17 cellular contexts compared by ENCODE assay signal in genomic region chr12:13161172-13161571, GRCh38. TPM values are rescaled to one million over a fixed set of nuclear protein-coding genes. Genes with fewer than 3 reads are reported as not detected.
DNase-seq lines count a peak whose midpoint lies in the region; ATAC-seq, FAIRE-seq and TF ChIP-seq lines count a peak whose summit lies in the region.
"Had no signal": no experiment of that assay in that cellular context is flagged by ENCODE, and none has a peak within 500 bp of the region (broad histone marks: within the 10 kb centered on the region; RNA-seq: fewer than 3 reads in every experiment).

No MANE protein-coding gene starts in this region.

- peaks cover 9% of the 10 kb centered on the region; the same call in 2 of the 3 replicates for H3K4me1 ChIP-seq in A549

- DNase-seq in A549 (ENCODE audit: low read depth in 1 of 2, low spot score in 1 of 2) (no peak), RKO (ENCODE audit: low spot score) (peak; percentile 27), fibroblast of the aortic adventitia (ENCODE audit: low read depth) (no peak), midbrain (lab: John Stamatoyannopoulos, UW) (no peak), NCI-H345 (lab: John Stamatoyannopoulos, UW) (no peak), substantia nigra (lab: John Stamatoyannopoulos, UW) (no peak)
- no peak for DNase-seq in activated CD4-positive, CD25-positive, alpha-beta regulatory T cell treated with anti-CD3 and anti-CD28 coated beads, Interleukin-2, amount 50 U/mL, for 72 hours
- DNase-seq: activated CD8-positive, alpha-beta memory T cell treated with anti-CD3 and anti-CD28 coated beads, Interleukin-2, amount 50 U/mL, for 4 hours; H7; KG1; NCI-H2171 treated with DMSO at 0.1 percent for 48 hours; small intestine had no signal

- no peak for TF ChIP-seq RAD21 in A549 (conservative IDR thresholded peaks at IDR 0.05 in 1 of 2, IDR thresholded peaks at IDR 0.05 in 1 of 2)

- no peak overlapping the region for H3K4me2 ChIP-seq in A549

- WGBS in A549 (ENCODE audit: missing lambda C conversion rate): 41% methylated on average over 3 of the region's 3 CpGs

- no peak for TF ChIP-seq POLR2A in A549 (IDR thresholded peaks at IDR 0.05; ENCODE audit: low read length)

- no peaks in the 10 kb centered on the region for H3K9me3 ChIP-seq in A549

- ATAC-seq in A549: peak in 1 of 2 experiments; percentile 73; a peak in 3 of 6 replicates

- no peak overlapping the region for H3K27ac ChIP-seq in A549
- no peak overlapping the region for H3K27ac ChIP-seq in substantia nigra (ENCODE audit: low read depth, low read length, poor library complexity, severe bottlenecking)

- POLR2A ChIA-PET in A549 (lab: Yijun Ruan, JAX): no interaction called here

- TF ChIP-seq EP300 in A549 (IDR thresholded peaks at IDR 0.05): no peak

- H3K4me3 ChIP-seq in A549 (no peak overlapping the region), fibroblast of the aortic adventitia (ENCODE audit: low read depth, low read length) (no peak overlapping the region)

- peak; percentile 74 for FAIRE-seq in A549 (lab: Jason Lieb, UNC)
- FAIRE-seq: endometrium, RCC 7860, TTC549 had no signal

- TF ChIP-seq CTCF in A549 (IDR thresholded peaks at IDR 0.05) (no peak; the same call in 2 of the 3 replicates), GM12873 (IDR thresholded peaks at IDR 0.05; ENCODE audit: insufficient read depth, low read depth, low read length, missing control alignments) (peak; percentile 28), fibroblast of the aortic adventitia (IDR thresholded peaks at IDR 0.05; ENCODE audit: insufficient read depth, low read length) (peak; percentile 56)

- CTCF ChIA-PET in A549 (lab: Yijun Ruan, JAX): interaction anchor here (0.8 to 1.4 kb wide), 3 partner anchors 9 to 34 kb away, joined by 3 read pairs; no protein-coding TSS in a partner anchor

TF ChIP-seq in A549, 52 proteins besides CTCF, POLR2A, EP300 and RAD21:
- TF ChIP-seq POLR2AphosphoS2 (conservative IDR thresholded peaks at IDR 0.05; ENCODE audit: low read length) (no peak), HEYL (CRISPR knock-in tag; IDR thresholded peaks at IDR 0.05) (no peak), CBX2 (IDR thresholded peaks at IDR 0.05; ENCODE audit: borderline replicate concordance, low read depth) (no peak), MAFK (IDR thresholded peaks at IDR 0.05; ENCODE audit: partially characterized antibody) (peak; percentile 16)

RNA-seq across cellular contexts. Expression of gene EMP1, which starts 35.4 kb away (rescaled TPM):
- polyA plus RNA-seq in A549 (2011; rRNA removed) (21.2 and 25.5 TPM in 2 replicates), A549 (2017; fragmentation: RNase III; extraction: RNeasy Plus Mini Kit Qiagen cat#74134 plus additional on column Dnase treatment) (17.3 to 27.0 TPM (median 19.2 TPM) in 3 replicates)
- 21.6 and 34.9 TPM in 2 replicates for polyA plus RNA-seq in A549 (2012; cell fraction: cytosol; rRNA removed)
- 51.4 and 74.9 TPM in 2 replicates for polyA plus RNA-seq in A549 (2012; cell fraction: nucleus; rRNA removed)
- 32.7 and 49.1 TPM in 2 replicates for polyA minus RNA-seq in A549 (2011; rRNA and poly(A)+ RNA removed)
- total RNA-seq in fibroblast of the aortic adventitia (ENCODE audit: low replicate concordance): 19.1 and 244 TPM in 2 replicates

RNA-seq across cellular contexts. Expression of gene GSG1, which starts 57.7 kb away (rescaled TPM):
- polyA plus RNA-seq in A549 (2011; rRNA removed): not detected in 2 replicates
- 0.06 and 0.09 TPM in 2 replicates for polyA plus RNA-seq in A549 (2012; cell fraction: cytosol; rRNA removed)
- 0.07 and 0.10 TPM in 2 replicates for polyA plus RNA-seq in A549 (2012; cell fraction: nucleus; rRNA removed)
- 0.06 to 0.26 TPM (median 0.16 TPM) in 3 replicates for polyA plus RNA-seq in A549 (2017; fragmentation: RNase III; extraction: RNeasy Plus Mini Kit Qiagen cat#74134 plus additional on column Dnase treatment)
- 0.25 TPM in 1 of 2 replicates, not detected in the other for polyA minus RNA-seq in A549 (2011; rRNA and poly(A)+ RNA removed)
- total RNA-seq in fibroblast of the aortic adventitia (ENCODE audit: low replicate concordance): 0.45 and 1.6 TPM in 2 replicates
- total RNA-seq: ureter had no signal
